In genomic region chr5:10632110-10632903, GRCh38 we compare ENCODE assay signal across 8 cellular contexts.
DNase-seq lines count a peak whose midpoint lies in the region; ATAC-seq, FAIRE-seq and TF ChIP-seq lines count a peak whose summit lies in the region.

No MANE protein-coding gene starts in this region.

- TF ChIP-seq CTCF in D721Med (IDR thresholded peaks at IDR 0.05; ENCODE audit: insufficient read depth, missing control alignments): no peak
- TF ChIP-seq CTCF in heart right ventricle (IDR thresholded peaks at IDR 0.05): no peak
- no peak for TF ChIP-seq CTCF in WTC11 (IDR thresholded peaks at IDR 0.05)

- POLR2A ChIA-PET in WTC11 (lab: Charles Lee): interaction anchor here (0.9 kb wide), 1 partner anchor 218 kb away, joined by 3 read pairs; no protein-coding TSS in a partner anchor

- intact Hi-C loops in posterior vena cava (cut with DNase I): no loop called here
- intact Hi-C loops in heart right ventricle (cut with DNase I): loop anchor here in 1 of 10 donors (10.0 kb wide), 1 partner anchor 358 kb away; no protein-coding TSS in a partner anchor

- H3K4me3 Mint-ChIP-seq in WTC11: no peak overlapping the region

- H3K4me3 ChIP-seq in heart right ventricle: peak overlapping the region in 1 of 10 donors; percentile 19

- CTCF ChIA-PET in WTC11 (lab: Charles Lee): interaction anchor here (0.6 kb wide), 1 partner anchor 118 kb away, joined by 5 read pairs; no protein-coding TSS in a partner anchor

- WGBS in heart right ventricle, 2 donors: 77 to 81% methylated on average over 23 of the region's 23 CpGs

- no peaks in the 10 kb centered on the region; the same call in 1 of the 2 replicates for H3K9me3 Mint-ChIP-seq in WTC11

- no peaks in the 10 kb centered on the region for H3K36me3 ChIP-seq in heart right ventricle

- H3K27ac Mint-ChIP-seq in WTC11: no peak overlapping the region

- no peak for FAIRE-seq in D721Med (lab: Jason Lieb, UNC)

- peaks cover 43% of the 10 kb centered on the region for H3K4me1 Mint-ChIP-seq in WTC11

- H3K9me3 ChIP-seq in heart right ventricle: no peaks in the 10 kb centered on the region

- peaks cover 0 to 6% (median 0%) of the 10 kb centered on the region in 7 donors for H3K27me3 ChIP-seq in heart right ventricle

- H3K27ac ChIP-seq in heart right ventricle: peak overlapping the region in 1 of 10 donors; percentile 27

- DNase-seq in GF-D8 (lab: John Stamatoyannopoulos, UW) (peak; percentile 14), posterior vena cava (ENCODE audit: low spot score) (peak; percentile 76), D721Med (ENCODE audit: insufficient read length, low spot score) (no peak), heart right ventricle (no peak), WTC11 (ENCODE audit: low spot score) (no peak)
- DNase-seq in activated CD8-positive, alpha-beta memory T cell treated with anti-CD3 and anti-CD28 coated beads for 48 hours (ENCODE audit: low read depth in 2 of 3, low spot score in 2 of 3): peak in 2 of 3 experiments; percentile 23 to 46

- no peaks in the 10 kb centered on the region for H3K36me3 Mint-ChIP-seq in WTC11

- ATAC-seq in GM21367 (IDR thresholded peaks at IDR 0.05; ENCODE audit: unreplicated experiment) (peak; percentile 37), HG03521 (IDR thresholded peaks at IDR 0.05; ENCODE audit: unreplicated experiment) (peak; percentile 37), heart right ventricle (no peak), WTC11 (no peak)

- H3K27me3 Mint-ChIP-seq in WTC11 (ENCODE audit: low read depth): peaks cover 3% of the 10 kb centered on the region; the same call in 1 of the 2 replicates

- H3K4me1 ChIP-seq in heart right ventricle: peaks cover 2 to 62% (median 10%) of the 10 kb centered on the region in 9 donors

TF ChIP-seq in WTC11, 78 proteins besides CTCF, POLR2A, EP300 and RAD21:
- TF ChIP-seq JUN (CRISPR knock-in tag; IDR thresholded peaks at IDR 0.05) (no peak), ZNF423 (CRISPR knock-in tag; IDR thresholded peaks at IDR 0.05) (no peak), MAX (CRISPR knock-in tag; IDR thresholded peaks at IDR 0.05) (no peak), HMGXB4 (CRISPR knock-in tag; IDR thresholded peaks at IDR 0.05) (no peak), FOXP4 (CRISPR knock-in tag; IDR thresholded peaks at IDR 0.05) (no peak), KAT7 (CRISPR knock-in tag; IDR thresholded peaks at IDR 0.05; ENCODE audit: borderline replicate concordance) (no peak), ESRRA (CRISPR knock-in tag; IDR thresholded peaks at IDR 0.05; ENCODE audit: borderline replicate concordance) (no peak), ZNF425 (CRISPR knock-in tag; conservative IDR thresholded peaks at IDR 0.05) (no peak), PRRX2 (CRISPR knock-in tag; IDR thresholded peaks at IDR 0.05) (no peak), NR1H2 (CRISPR knock-in tag; IDR thresholded peaks at IDR 0.05) (no peak), ZNF121 (CRISPR knock-in tag; IDR thresholded peaks at IDR 0.05) (no peak), FOXJ3 (CRISPR knock-in tag; IDR thresholded peaks at IDR 0.05; ENCODE audit: borderline replicate concordance) (no peak), CDX4 (CRISPR knock-in tag; IDR thresholded peaks at IDR 0.05; ENCODE audit: borderline replicate concordance) (no peak), NFYB (CRISPR knock-in tag; conservative IDR thresholded peaks at IDR 0.05; ENCODE audit: low read depth) (no peak), NR3C1 (CRISPR knock-in tag; conservative IDR thresholded peaks at IDR 0.05; ENCODE audit: low read depth) (no peak)

Comparison
In these comparisons a context has a peak if more than half of its experiments do, and no peak if none do; other contexts are left out.
1. DNase-seq: peak in GF-D8 (single experiment), activated CD8-positive, alpha-beta memory T cell treated with anti-CD3 and anti-CD28 coated beads for 48 hours (2 of 3) and posterior vena cava (single experiment); none in D721Med (single experiment), heart right ventricle (0 of 2) and WTC11 (single experiment).
2. ATAC-seq: peak in GM21367 (single experiment) and HG03521 (single experiment); none in heart right ventricle (0 of 8) and WTC11 (single experiment).